ENCODE assay signal across 30 cellular contexts in genomic region chr4:109930872-109931271, GRCh38. TPM values are rescaled to one million over a fixed set of nuclear protein-coding genes. Genes with fewer than 3 reads are reported as not detected.
"Had no signal": no experiment of that assay in that cellular context is flagged by ENCODE, and none has a peak within 500 bp of the region (broad histone marks: within the 10 kb centered on the region; RNA-seq: fewer than 3 reads in every experiment).

No MANE protein-coding gene starts in this region.

- H3K4me1 ChIP-seq: gastroesophageal sphincter, heart right ventricle had no signal

- H3K27ac Mint-ChIP-seq: activated B cell treated with CpG ODN at 0.5 μM for 24 hours; activated CD8-positive, alpha-beta T cell treated with anti-CD3 and anti-CD28 coated beads for 36 hours; activated naive CD4-positive, alpha-beta T cell treated with anti-CD3 and anti-CD28 coated beads for 36 hours; activated naive CD4-positive, alpha-beta T cell treated with anti-CD3 and anti-CD28 coated beads, Interleukin-2, amount 50 U/mL, for 24 hours; activated naive CD8-positive, alpha-beta T cell treated with anti-CD3 and anti-CD28 coated beads, Interleukin-2, amount 10 ng/mL, durations not matched to agents 7 days and 5 days; activated T-helper 2 cell treated with anti-CD3 and anti-CD28 coated beads, Interferon-gamma antibody, Interleukin-2, Interleukin-4, amounts not matched to agents 10 μg/mL and 5 μg/mL and 100 μg/mL, durations not matched to agents 14 hours and 24 hours and 36 hours; effector memory CD8-positive, alpha-beta T cell; T-helper 17 cell; T-helper 2 cell treated with Interferon-gamma antibody and Interleukin-4, amounts not matched to agents 5 μg/mL and 100 μg/mL, for 36 hours had no signal

- H3K4me1 Mint-ChIP-seq: activated B cell treated with CpG ODN at 0.5 μM for 24 hours; activated naive CD4-positive, alpha-beta T cell treated with anti-CD3 and anti-CD28 coated beads, Interleukin-2, amount 50 U/mL, for 24 hours; activated naive CD8-positive, alpha-beta T cell treated with anti-CD3 and anti-CD28 coated beads, Interleukin-2, amount 10 ng/mL, durations not matched to agents 7 days and 5 days had no signal

- H3K27me3 ChIP-seq: esophagus squamous epithelium, gastroesophageal sphincter, heart right ventricle had no signal

- H3K36me3 ChIP-seq: esophagus squamous epithelium, gastroesophageal sphincter, heart right ventricle, WERI-Rb-1 had no signal

- DNase-seq: activated B cell treated with CpG ODN at 0.5 μM for 24 hours; activated CD4-positive, alpha-beta T cell treated with anti-CD3 and anti-CD28 coated beads for 48 hours; activated CD4-positive, alpha-beta T cell treated with anti-CD3 and anti-CD28 coated beads, Interleukin-2, amount 50 U/mL, for 1 hour; activated CD4-positive, alpha-beta T cell treated with anti-CD3 and anti-CD28 coated beads, Interleukin-2, amount 50 U/mL, for 48 hours; activated CD8-positive, alpha-beta memory T cell treated with anti-CD3 and anti-CD28 coated beads for 24 hours; activated CD8-positive, alpha-beta T cell treated with anti-CD3 and anti-CD28 coated beads for 36 hours; activated effector memory CD4-positive, alpha-beta T cell treated with anti-CD3 and anti-CD28 coated beads, Interleukin-2, amount 50 U/mL, for 16 hours; activated naive CD4-positive, alpha-beta T cell treated with anti-CD3 and anti-CD28 coated beads for 36 hours; activated naive CD8-positive, alpha-beta T cell treated with anti-CD3 and anti-CD28 coated beads, Interleukin-2, amount 10 ng/mL, durations not matched to agents 7 days and 5 days; activated T-cell treated with anti-CD3 and anti-CD28 coated beads, Interleukin-2, amount 50 U/mL, for 4 hours; amniotic stem cell; anterior cingulate cortex; caudate nucleus; cortex of kidney; dermis blood vessel endothelial cell; effector CD4-positive, alpha-beta T cell; effector memory CD8-positive, alpha-beta T cell; esophagus squamous epithelium; foreskin melanocyte; heart right ventricle; T-helper 1 cell; T-helper 17 cell; T1000; WERI-Rb-1 had no signal

- H3K27me3 Mint-ChIP-seq: activated B cell treated with CpG ODN at 0.5 μM for 24 hours; activated CD8-positive, alpha-beta T cell treated with anti-CD3 and anti-CD28 coated beads for 36 hours; activated naive CD4-positive, alpha-beta T cell treated with anti-CD3 and anti-CD28 coated beads, Interleukin-2, amount 50 U/mL, for 24 hours; T-helper 17 cell had no signal

- H3K4me3 Mint-ChIP-seq: activated B cell treated with CpG ODN at 0.5 μM for 24 hours; activated CD8-positive, alpha-beta T cell treated with anti-CD3 and anti-CD28 coated beads for 36 hours; activated naive CD4-positive, alpha-beta T cell treated with anti-CD3 and anti-CD28 coated beads for 36 hours; activated naive CD4-positive, alpha-beta T cell treated with anti-CD3 and anti-CD28 coated beads, Interleukin-2, amount 50 U/mL, for 24 hours; activated naive CD8-positive, alpha-beta T cell treated with anti-CD3 and anti-CD28 coated beads, Interleukin-2, amount 10 ng/mL, durations not matched to agents 7 days and 5 days; activated T-cell treated with anti-CD3 and anti-CD28 coated beads, Interleukin-2, amount 50 U/mL, for 4 hours; effector memory CD8-positive, alpha-beta T cell; T-helper 17 cell; T-helper 2 cell treated with Interferon-gamma antibody and Interleukin-4, amounts not matched to agents 5 μg/mL and 100 μg/mL, for 36 hours had no signal

- H3K9me3 Mint-ChIP-seq: activated B cell treated with CpG ODN at 0.5 μM for 24 hours; activated CD8-positive, alpha-beta T cell treated with anti-CD3 and anti-CD28 coated beads for 36 hours; activated naive CD4-positive, alpha-beta T cell treated with anti-CD3 and anti-CD28 coated beads for 36 hours; activated naive CD4-positive, alpha-beta T cell treated with anti-CD3 and anti-CD28 coated beads, Interleukin-2, amount 50 U/mL, for 24 hours; activated naive CD8-positive, alpha-beta T cell treated with anti-CD3 and anti-CD28 coated beads, Interleukin-2, amount 10 ng/mL, durations not matched to agents 7 days and 5 days; activated T-cell treated with anti-CD3 and anti-CD28 coated beads, Interleukin-2, amount 50 U/mL, for 4 hours; activated T-helper 2 cell treated with anti-CD3 and anti-CD28 coated beads, Interferon-gamma antibody, Interleukin-2, Interleukin-4, amounts not matched to agents 10 μg/mL and 5 μg/mL and 100 μg/mL, durations not matched to agents 14 hours and 24 hours and 36 hours; effector memory CD8-positive, alpha-beta T cell; T-helper 2 cell treated with Interferon-gamma antibody and Interleukin-4, amounts not matched to agents 5 μg/mL and 100 μg/mL, for 36 hours had no signal

- ATAC-seq: activated CD8-positive, alpha-beta T cell treated with anti-CD3 and anti-CD28 coated beads for 36 hours; activated T-cell treated with anti-CD3 and anti-CD28 coated beads, Interleukin-2, amount 50 U/mL, for 4 hours; effector memory CD8-positive, alpha-beta T cell; gastroesophageal sphincter; heart right ventricle; T-helper 17 cell had no signal

- H3K36me3 Mint-ChIP-seq: activated naive CD4-positive, alpha-beta T cell treated with anti-CD3 and anti-CD28 coated beads, Interleukin-2, amount 50 U/mL, for 24 hours; activated naive CD8-positive, alpha-beta T cell treated with anti-CD3 and anti-CD28 coated beads, Interleukin-2, amount 10 ng/mL, durations not matched to agents 7 days and 5 days had no signal

- H3K27ac ChIP-seq: epithelial cell of prostate, esophagus squamous epithelium, gastroesophageal sphincter, heart right ventricle, WERI-Rb-1 had no signal

- H3K9me3 ChIP-seq: esophagus squamous epithelium, gastroesophageal sphincter had no signal

- H3K4me3 ChIP-seq: esophagus squamous epithelium, gastroesophageal sphincter, heart right ventricle had no signal

RNA-seq across cellular contexts. Expression of gene EGF, which starts 18.2 kb away (rescaled TPM):
- total RNA-seq: activated B cell treated with CpG ODN at 0.5 μM for 24 hours; activated CD8-positive, alpha-beta T cell treated with anti-CD3 and anti-CD28 coated beads for 36 hours; activated naive CD4-positive, alpha-beta T cell treated with anti-CD3 and anti-CD28 coated beads for 36 hours; activated naive CD8-positive, alpha-beta T cell treated with anti-CD3 and anti-CD28 coated beads, Interleukin-2, amount 10 ng/mL, durations not matched to agents 7 days and 5 days; activated T-helper 2 cell treated with anti-CD3 and anti-CD28 coated beads, Interferon-gamma antibody, Interleukin-2, Interleukin-4, amounts not matched to agents 10 μg/mL and 5 μg/mL and 100 μg/mL, durations not matched to agents 14 hours and 24 hours and 36 hours; endothelial cell of umbilical vein had no signal
- polyA plus RNA-seq: endothelial cell of umbilical vein had no signal
